7 cellular contexts compared by ENCODE assay signal in genomic region chr14:69610859-69611263, GRCh38. TPM values are rescaled to one million over a fixed set of nuclear protein-coding genes. Genes with fewer than 3 reads are reported as not detected.
DNase-seq lines count a peak whose midpoint lies in the region; ATAC-seq and TF ChIP-seq lines count a peak whose summit lies in the region.

No MANE protein-coding gene starts in this region.

- H3K4me3 Mint-ChIP-seq in endothelial cell (ENCODE audit: unreplicated experiment) (peak overlapping the region; percentile 95), neural crest cell (peak overlapping the region; percentile 97)

- H3K4me3 ChIP-seq in GM06990 (replicated peaks; ENCODE audit: low read depth, low read length) (peak overlapping the region; percentile 60), OCI-LY7 (ENCODE audit: low read depth, low read length, poor library complexity, severe bottlenecking) (peak overlapping the region; percentile 69)

- H3K36me3 ChIP-seq in GM06990 (ENCODE audit: control insufficient read depth, insufficient read depth, low read length) (no peaks in the 10 kb centered on the region), OCI-LY7 (ENCODE audit: insufficient read depth, low read length) (peaks cover 21% of the 10 kb centered on the region; the same call in 1 of the 2 replicates)

- no peak for TF ChIP-seq CTCF in GM06990 (IDR thresholded peaks at IDR 0.05; ENCODE audit: insufficient read depth, low read length, poor library complexity, severe bottlenecking)
- TF ChIP-seq CTCF in OCI-LY7 (conservative IDR thresholded peaks at IDR 0.05; ENCODE audit: low read length), result no peak
- no peak for TF ChIP-seq CTCF in endothelial cell (IDR thresholded peaks at IDR 0.05; ENCODE audit: unreplicated experiment)
- TF ChIP-seq CTCF in neural crest cell (conservative IDR thresholded peaks at IDR 0.05), result no peak

- POLR2A ChIA-PET in OCI-LY7 (lab: Charles Lee), result interaction anchor here (0.6 to 1.5 kb wide), 10 partner anchors 14 to 477 kb away, joined by 3 to 11 read pairs (median 4); no protein-coding TSS in a partner anchor

- no peaks in the 10 kb centered on the region for H3K9me2 ChIP-seq in OCI-LY7 (ENCODE audit: insufficient read depth, low read length)

- H3K27ac Mint-ChIP-seq in endothelial cell (ENCODE audit: unreplicated experiment), result peak overlapping the region; percentile 91
- H3K27ac Mint-ChIP-seq in neural crest cell (ENCODE audit: unreplicated experiment), result peak overlapping the region; percentile 88

- H3K79me2 ChIP-seq in OCI-LY7 (ENCODE audit: insufficient read depth, low read depth, low read length), result peaks cover 35% of the 10 kb centered on the region

- peak overlapping the region; percentile 95 for H3K4me2 ChIP-seq in OCI-LY7 (ENCODE audit: low read length)

- H3K27me3 Mint-ChIP-seq in endothelial cell (ENCODE audit: unreplicated experiment) (peaks cover 17% of the 10 kb centered on the region), neural crest cell (ENCODE audit: low read depth) (no peaks in the 10 kb centered on the region)

- intact Hi-C loops in OCI-LY7 (cut with micrococcal nuclease; ENCODE audit: unreplicated experiment), result loop anchor here (5.0 to 10.0 kb wide), 5 partner anchors 156 to 1194 kb away; partner anchors contain the start of genes MAP3K9, SRSF5, TTC9 and ZFP36L1

- CTCF ChIA-PET in OCI-LY7 (lab: Charles Lee; ENCODE audit: unreplicated experiment), result interaction anchor here (0.6 kb wide), 1 partner anchor 27 kb away, joined by 5 read pairs; no protein-coding TSS in a partner anchor

- H3K4me1 ChIP-seq in OCI-LY7 (ENCODE audit: insufficient read depth, low read length, poor library complexity, severe bottlenecking), result peaks cover 58% of the 10 kb centered on the region

- ATAC-seq in HG03439 (IDR thresholded peaks at IDR 0.05; ENCODE audit: unreplicated experiment), result no peak

- H3K9me3 Mint-ChIP-seq in endothelial cell (ENCODE audit: unreplicated experiment) (no peaks in the 10 kb centered on the region), neural crest cell (no peaks in the 10 kb centered on the region)

- peaks cover 57% of the 10 kb centered on the region for H3K4me1 Mint-ChIP-seq in endothelial cell (ENCODE audit: unreplicated experiment)
- H3K4me1 Mint-ChIP-seq in neural crest cell, result peaks cover 60% of the 10 kb centered on the region

- H4K20me1 ChIP-seq in OCI-LY7 (ENCODE audit: insufficient read depth, low read length), result peaks cover under 1% of the 10 kb centered on the region; the same call in 1 of the 2 replicates

- DNase-seq in GM06990 (ENCODE audit: extremely low read depth, insufficient read length) (no peak), OCI-LY7 (ENCODE audit: low spot score) (no peak), endothelial cell (ENCODE audit: low spot score) (no peak), neural crest cell (ENCODE audit: low read depth, low spot score) (no peak), GM19240 (ENCODE audit: insufficient read length, low spot score) (no peak), T-helper 9 cell (no peak)

- H2AFZ ChIP-seq in OCI-LY7 (ENCODE audit: low read length), result peak overlapping the region; percentile 77

- H3K36me3 Mint-ChIP-seq in endothelial cell (ENCODE audit: low read depth, unreplicated experiment) (peaks cover 30% of the 10 kb centered on the region), neural crest cell (ENCODE audit: low read depth) (no peaks in the 10 kb centered on the region)

- H3K9me3 ChIP-seq in OCI-LY7 (ENCODE audit: low read length), result no peaks in the 10 kb centered on the region

- H3K27me3 ChIP-seq in GM06990 (replicated peaks; ENCODE audit: control insufficient read depth, insufficient read depth, low read length), result no peaks in the 10 kb centered on the region

- H3K27ac ChIP-seq in OCI-LY7 (ENCODE audit: low read depth, low read length, poor library complexity, severe bottlenecking), result peak overlapping the region; percentile 92

- BruUV-seq in OCI-LY7 (replicated peaks; lab: Mats Ljungman, UMichigan), result no TSS peak

RNA-seq across cellular contexts. Expression of gene SUSD6, which starts 0.5 kb away (rescaled TPM):
- 19.3 and 23.1 TPM in 2 replicates for total RNA-seq in OCI-LY7 (2014; rRNA removed; shearing (Covaris generic))
- total RNA-seq in OCI-LY7 (2022) (40.9 and 43.6 TPM in 2 replicates), endothelial cell (ENCODE audit: unreplicated experiment) (71.5 TPM), neural crest cell (12.9 and 13.7 TPM in 2 replicates)

RNA-seq across cellular contexts. Expression of gene CCDC177, which starts 36.2 kb away (rescaled TPM):
- not detected in 2 replicates for total RNA-seq in OCI-LY7 (2014; rRNA removed; shearing (Covaris generic))
- total RNA-seq in OCI-LY7 (2022), result not detected in 2 replicates
- total RNA-seq in endothelial cell (ENCODE audit: unreplicated experiment), result not detected
- 7.5 and 7.7 TPM in 2 replicates for total RNA-seq in neural crest cell
